In the genomic region with DNA sequence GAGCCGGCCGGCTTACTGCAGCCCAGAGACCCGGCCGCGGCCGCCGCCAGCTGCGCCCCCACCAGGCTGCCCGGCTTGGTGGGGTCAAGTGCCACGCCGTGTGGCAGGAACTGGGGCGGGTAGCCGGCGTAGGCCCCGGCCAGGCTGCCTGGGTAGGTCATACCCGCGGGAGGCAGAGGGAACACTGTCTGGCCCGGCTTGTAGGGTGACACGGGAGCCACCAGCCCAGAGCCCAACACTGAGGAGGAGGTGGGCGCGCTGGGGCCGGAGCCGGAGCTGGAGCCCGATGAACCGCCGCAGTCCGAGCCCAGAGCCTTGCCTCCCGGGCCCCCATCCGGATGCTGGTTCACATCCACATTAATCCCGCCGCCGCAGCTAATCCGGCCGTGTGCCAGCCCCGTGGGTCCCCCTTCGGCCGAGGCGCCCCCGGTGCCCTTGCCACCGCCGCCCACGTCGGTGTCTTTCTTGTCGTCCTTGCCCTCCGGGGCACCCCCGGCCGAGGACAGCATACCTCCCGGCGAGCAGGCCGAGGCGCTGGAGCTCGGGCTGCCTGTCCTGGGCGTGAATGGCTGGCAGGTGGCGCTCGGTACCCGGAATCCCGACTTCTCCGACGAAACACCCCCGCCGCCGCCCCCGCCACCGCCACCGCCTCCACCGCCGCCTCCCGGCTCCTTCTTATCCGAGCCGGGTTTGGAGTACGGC, we compare ENCODE assay signal across 9 cellular contexts. TPM values are rescaled to one million over a fixed set of nuclear protein-coding genes. Genes with fewer than 3 reads are reported as not detected.
DNase-seq lines count a peak whose midpoint lies in the region; ATAC-seq and TF ChIP-seq lines count a peak whose summit lies in the region.
"Had no signal": no experiment of that assay in that cellular context is flagged by ENCODE, and none has a peak within 500 bp of the region (broad histone marks: within the 10 kb centered on the region; RNA-seq: fewer than 3 reads in every experiment).

No MANE protein-coding gene starts in this region.

- peak; percentile 31 for ATAC-seq in HG03175 (IDR thresholded peaks at IDR 0.05; ENCODE audit: unreplicated experiment)
- ATAC-seq in HG03108 (IDR thresholded peaks at IDR 0.05; ENCODE audit: unreplicated experiment) = no peak
- ATAC-seq in GM21786 (IDR thresholded peaks at IDR 0.05; ENCODE audit: unreplicated experiment) = no peak

- peak; percentile 43 for TF ChIP-seq CTCF in astrocyte of the cerebellum (IDR thresholded peaks at IDR 0.05; ENCODE audit: low read depth, low read length, missing control alignments)

- intact Hi-C loops in posterior vena cava (cut with DNase I) = loop anchor here (2.0 to 10.0 kb wide), 8 partner anchors 255 to 1523 kb away; no protein-coding TSS in a partner anchor

- H3K4me3 ChIP-seq in astrocyte of the cerebellum (ENCODE audit: low read depth, low read length) = peak overlapping the region; percentile 100

- in situ Hi-C loops in astrocyte of the cerebellum (cut with HindIII; ENCODE audit: low sequenced_read_pairs) = loop anchor here (10.0 kb wide), 1 partner anchor 635 kb away; no protein-coding TSS in a partner anchor

- peak; percentile 81 for DNase-seq in DMS 273 (lab: John Stamatoyannopoulos, UW; ENCODE audit: unreplicated experiment)
- DNase-seq in RPMI8226 = peak; percentile 42
- no peak for DNase-seq in astrocyte of the cerebellum (ENCODE audit: low read depth)
- DNase-seq in hepatic stellate cell (ENCODE audit: low spot score) = peak; percentile 84
- DNase-seq in posterior vena cava (ENCODE audit: low spot score) = peak; percentile 95

RNA-seq across cellular contexts. Expression of a gene that starts 2.0 kb away (rescaled TPM):
- total RNA-seq in posterior vena cava = 10 to 100 TPM; 27.9 to 36.0 TPM

RNA-seq across cellular contexts. Expression of a gene that starts 31.8 kb away (rescaled TPM):
- total RNA-seq in posterior vena cava = 10 to 100 TPM; 14.4 to 18.0 TPM
- total RNA-seq: T-helper 2 cell treated with Interferon-gamma antibody and Interleukin-4, amounts not matched to agents 100 ng/mL and 5 ng/mL, for 36 hours had no signal
